Comparison of ENCODE assay signal across 1 cellular context in genomic region chr11:63919267-63920125, GRCh38.
TF ChIP-seq lines count a peak whose summit lies in the region.

No MANE protein-coding gene starts in this region.

TF ChIP-seq in HepG2, 621 proteins besides CTCF, POLR2A, EP300 and RAD21 (continued from another document and continues in another):
- peak; percentile 87 for TF ChIP-seq ZNF407 (CRISPR knock-in tag; IDR thresholded peaks at IDR 0.05; ENCODE audit: not compliant biosample characterization)
- TF ChIP-seq ZNF512B (CRISPR knock-in tag; IDR thresholded peaks at IDR 0.05; ENCODE audit: borderline replicate concordance), result no peak
- TF ChIP-seq MEIS2 (CRISPR knock-in tag; IDR thresholded peaks at IDR 0.05), result no peak
- peak; percentile 44; the same call in 1 of the 2 replicates for TF ChIP-seq SIN3A (IDR thresholded peaks at IDR 0.05; ENCODE audit: borderline replicate concordance, low read depth, low read length)
- TF ChIP-seq ZFP41 (CRISPR knock-in tag; IDR thresholded peaks at IDR 0.05; ENCODE audit: borderline replicate concordance), result peak; percentile 78; the same call in 1 of the 2 replicates
- TF ChIP-seq HNRNPK (IDR thresholded peaks at IDR 0.05; ENCODE audit: low read depth, low read length, poor library complexity, severe bottlenecking), result peak; percentile 80
- no peak for TF ChIP-seq NBN (conservative IDR thresholded peaks at IDR 0.05)
- TF ChIP-seq ZNF318 (CRISPR knock-in tag; IDR thresholded peaks at IDR 0.05), result no peak
- TF ChIP-seq NR2F6 (IDR thresholded peaks at IDR 0.05), result no peak
- peak; percentile 58; the same call in 1 of the 2 replicates for TF ChIP-seq NR2F6 (CRISPR knock-in tag; IDR thresholded peaks at IDR 0.05)
- peak; percentile 45; the same call in 1 of the 2 replicates for TF ChIP-seq ZNF614 (CRISPR knock-in tag; IDR thresholded peaks at IDR 0.05; ENCODE audit: borderline replicate concordance)
- TF ChIP-seq HDAC6 (IDR thresholded peaks at IDR 0.05; ENCODE audit: low read depth, low read length), result no peak
- no peak for TF ChIP-seq MBNL3 (CRISPR knock-in tag; conservative IDR thresholded peaks at IDR 0.05)
- TF ChIP-seq HOMEZ (CRISPR knock-in tag; IDR thresholded peaks at IDR 0.05; ENCODE audit: low read depth), result 0 out of 2 replicates have a peak, but pooled peaks have one; percentile 23
- TF ChIP-seq SAP130 (CRISPR knock-in tag; IDR thresholded peaks at IDR 0.05; ENCODE audit: low read depth), result peak; percentile 82
- no peak for TF ChIP-seq MAZ (IDR thresholded peaks at IDR 0.05; ENCODE audit: borderline replicate concordance, low read depth, low read length)
- peak; percentile 76 for TF ChIP-seq MAZ (CRISPR knock-in tag; IDR thresholded peaks at IDR 0.05; ENCODE audit: low read depth)
- TF ChIP-seq ZBTB3 (CRISPR knock-in tag; IDR thresholded peaks at IDR 0.05; ENCODE audit: borderline replicate concordance, low read depth), result peak; percentile 10; the same call in 1 of the 2 replicates
- peak; percentile 55; the same call in 1 of the 2 replicates for TF ChIP-seq MXD4 (CRISPR knock-in tag; IDR thresholded peaks at IDR 0.05)
- peak; percentile 54; the same call in 1 of the 2 replicates for TF ChIP-seq ERF (CRISPR knock-in tag; IDR thresholded peaks at IDR 0.05)
- no peak for TF ChIP-seq ELK4 (CRISPR knock-in tag; IDR thresholded peaks at IDR 0.05; ENCODE audit: borderline replicate concordance)
- TF ChIP-seq MLX (CRISPR knock-in tag; IDR thresholded peaks at IDR 0.05), result peak; percentile 96
- TF ChIP-seq ZFYVE20 (CRISPR knock-in tag; IDR thresholded peaks at IDR 0.05; ENCODE audit: borderline replicate concordance, low read depth), result no peak
- TF ChIP-seq MED1 (CRISPR knock-in tag; IDR thresholded peaks at IDR 0.05), result peak; percentile 65
- TF ChIP-seq MTF1 (CRISPR knock-in tag; IDR thresholded peaks at IDR 0.05), result no peak
- TF ChIP-seq PAWR (CRISPR knock-in tag; IDR thresholded peaks at IDR 0.05; ENCODE audit: borderline replicate concordance), result no peak
- TF ChIP-seq KDM2A (CRISPR knock-in tag; IDR thresholded peaks at IDR 0.05; ENCODE audit: borderline replicate concordance, low read depth), result peak; percentile 42; the same call in 1 of the 2 replicates
- TF ChIP-seq ETV5 (CRISPR knock-in tag; IDR thresholded peaks at IDR 0.05; ENCODE audit: borderline replicate concordance), result peak; percentile 53; the same call in 1 of the 2 replicates
- TF ChIP-seq KLF16 (CRISPR knock-in tag; IDR thresholded peaks at IDR 0.05), result peak in 1 of 2 experiments; percentile 44; a peak in 1 of 4 replicates
- peak; percentile 94 for TF ChIP-seq MAX (IDR thresholded peaks at IDR 0.05)
- no peak for TF ChIP-seq GFI1 (CRISPR knock-in tag; IDR thresholded peaks at IDR 0.05; ENCODE audit: borderline replicate concordance)
- TF ChIP-seq IKZF4 (CRISPR knock-in tag; IDR thresholded peaks at IDR 0.05; ENCODE audit: borderline replicate concordance, low read depth, not compliant biosample characterization), result peak; percentile 46
